ENCODE assay signal across 25 cellular contexts in the genomic region with DNA sequence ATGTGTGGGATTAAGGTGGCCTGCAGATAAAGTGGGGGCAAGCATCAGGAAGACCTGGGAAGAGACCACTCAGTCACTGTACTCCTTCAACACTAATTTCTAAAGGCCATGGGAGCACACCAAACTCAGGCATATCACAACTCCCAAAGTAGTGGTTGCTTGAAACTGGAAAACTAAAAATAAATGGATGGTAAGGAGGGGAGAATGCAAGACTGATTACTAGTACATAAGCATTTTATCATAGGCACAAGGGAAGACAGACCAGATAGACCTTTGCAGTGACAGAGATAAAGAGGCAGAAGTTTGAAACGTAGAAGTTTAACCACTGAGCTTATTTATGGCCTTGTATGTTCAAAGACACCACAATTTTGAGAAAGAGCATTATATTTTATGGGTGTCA.
"Had no signal": no experiment of that assay in that cellular context is flagged by ENCODE, and none has a peak within 500 bp of the region (broad histone marks: within the 10 kb centered on the region; RNA-seq: fewer than 3 reads in every experiment).

No MANE protein-coding gene starts in this region.

- DNase-seq: colonic mucosa; cortex of kidney; dermis blood vessel endothelial cell; dorsolateral prefrontal cortex; effector CD4-positive, alpha-beta T cell; effector CD8-positive, alpha-beta T cell; effector memory CD4-positive, alpha-beta T cell; effector memory CD8-positive, alpha-beta T cell; endodermal cell; erythroblast; esophagus squamous epithelium; foreskin fibroblast; foreskin keratinocyte; foreskin melanocyte; gastrocnemius medialis; glutamatergic neuron; head of caudate nucleus; heart left ventricle; heart right ventricle had no signal

- H3K27me3 Mint-ChIP-seq: dendritic cell treated with granulocyte-macrophage colony-stimulating factor and Interleukin-4, amounts not matched to agents 40 ng/mL and 50 ng/mL, for 4 days; effector memory CD8-positive, alpha-beta T cell had no signal

- H3K27ac Mint-ChIP-seq: dendritic cell treated with granulocyte-macrophage colony-stimulating factor and Interleukin-4, amounts not matched to agents 40 ng/mL and 50 ng/mL, for 4 days; effector memory CD8-positive, alpha-beta T cell; endodermal cell had no signal

- H3K9me3 Mint-ChIP-seq: endodermal cell had no signal

- H3K4me3 ChIP-seq: colonic mucosa, coronary artery, dorsolateral prefrontal cortex, esophagus muscularis mucosa, esophagus squamous epithelium, gastrocnemius medialis, gastroesophageal sphincter, heart left ventricle, heart right ventricle had no signal

- H3K9me3 ChIP-seq: colonic mucosa, esophagus muscularis mucosa, esophagus squamous epithelium, gastrocnemius medialis, gastroesophageal sphincter, heart left ventricle, heart right ventricle had no signal

- H3K27me3 ChIP-seq: colonic mucosa, dorsolateral prefrontal cortex, esophagus muscularis mucosa, esophagus squamous epithelium, foreskin keratinocyte, gastrocnemius medialis, gastroesophageal sphincter, heart left ventricle, heart right ventricle had no signal

- H3K36me3 ChIP-seq: colonic mucosa, esophagus muscularis mucosa, esophagus squamous epithelium, gastrocnemius medialis, gastroesophageal sphincter, heart left ventricle, heart right ventricle had no signal

- H3K4me3 Mint-ChIP-seq: dendritic cell treated with granulocyte-macrophage colony-stimulating factor and Interleukin-4, amounts not matched to agents 40 ng/mL and 50 ng/mL, for 4 days; effector memory CD8-positive, alpha-beta T cell; endodermal cell had no signal

- H3K4me1 Mint-ChIP-seq: endodermal cell had no signal

- ATAC-seq: effector memory CD8-positive, alpha-beta T cell; esophagus mucosa; foreskin keratinocyte; gastrocnemius medialis; gastroesophageal sphincter had no signal

- H3K27ac ChIP-seq: colonic mucosa, coronary artery, dorsolateral prefrontal cortex, epithelial cell of prostate, esophagus muscularis mucosa, esophagus squamous epithelium, foreskin keratinocyte, gastrocnemius medialis, gastroesophageal sphincter had no signal

- H3K4me1 ChIP-seq: colonic mucosa, esophagus squamous epithelium, foreskin keratinocyte, gastrocnemius medialis had no signal
